19 cellular contexts compared by ENCODE assay signal in the genomic region with DNA sequence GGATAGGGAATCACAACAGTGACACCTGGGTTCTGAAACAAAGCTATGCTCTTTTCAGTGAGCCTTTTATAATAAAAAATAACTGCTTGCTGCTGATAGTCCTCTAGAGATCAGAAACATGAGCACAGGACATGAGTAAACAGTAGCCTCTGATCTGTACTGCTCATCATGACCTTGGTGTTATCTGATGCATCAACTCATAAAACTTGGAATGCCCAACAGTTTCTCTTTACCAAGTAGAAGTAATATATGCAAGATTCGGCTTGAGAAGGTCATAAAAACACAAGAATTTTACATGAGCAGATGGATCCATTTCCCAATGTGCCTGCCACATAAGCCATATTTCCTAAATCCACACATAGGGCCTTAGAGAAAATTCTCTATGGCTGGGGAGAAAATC.
"Had no signal": no experiment of that assay in that cellular context is flagged by ENCODE, and none has a peak within 500 bp of the region (broad histone marks: within the 10 kb centered on the region; RNA-seq: fewer than 3 reads in every experiment).

No MANE protein-coding gene starts in this region.

- H3K27ac Mint-ChIP-seq: activated T-helper 17 cell treated with anti-CD3 and anti-CD28 coated beads, Interleukin-2, amount 50 U/mL, for 72 hours; naive thymus-derived CD8-positive, alpha-beta T cell; stimulated activated naive B cell treated with anti-CD40 and anti-IgM and Interleukin-4, amounts not matched to agents 10 μg/mL and 1 μg/mL and 100 μg/mL, for 72 hours had no signal

- H3K4me3 Mint-ChIP-seq: activated T-helper 17 cell treated with anti-CD3 and anti-CD28 coated beads, Interleukin-2, amount 50 U/mL, for 72 hours; naive thymus-derived CD8-positive, alpha-beta T cell; stimulated activated naive B cell treated with anti-CD40 and anti-IgM and Interleukin-4, amounts not matched to agents 10 μg/mL and 1 μg/mL and 100 μg/mL, for 72 hours had no signal

- H3K4me1 ChIP-seq: left lung, thyroid gland, uterus had no signal

- H3K9me3 ChIP-seq: esophagus squamous epithelium, thyroid gland, uterus had no signal

- DNase-seq: activated CD4-positive, alpha-beta T cell treated with anti-CD3 and anti-CD28 coated beads, Interleukin-2, amount 50 U/mL, for 4 hours; activated CD4-positive, CD25-positive, alpha-beta regulatory T cell treated with anti-CD3 and anti-CD28 coated beads, Interleukin-2, amount 50 U/mL, for 72 hours; activated naive CD4-positive, alpha-beta T cell treated with Interleukin-2 at 50 U/mL for 16 hours; activated T-cell treated with anti-CD3 and anti-CD28 coated beads for 4 hours; aorta; cortex of kidney; effector CD8-positive, alpha-beta T cell; esophagus squamous epithelium; left lung; naive thymus-derived CD8-positive, alpha-beta T cell; stimulated activated CD4-positive, alpha-beta T cell treated with anti-CD3 and anti-CD28 coated beads, Interleukin-15, amount 100 ng/mL, for 24 hours; stimulated activated CD4-positive, alpha-beta T cell treated with anti-CD3 and anti-CD28 coated beads, Interleukin-4, amount 100 ng/mL, for 1 hour; stimulated activated naive B cell treated with anti-CD40 and anti-IgM and Interleukin-4, amounts not matched to agents 10 μg/mL and 1 μg/mL and 100 μg/mL, for 72 hours; T-helper 9 cell; thyroid gland; uterus had no signal

- ATAC-seq: activated T-helper 17 cell treated with anti-CD3 and anti-CD28 coated beads, Interleukin-2, amount 50 U/mL, for 72 hours; left lung; naive thymus-derived CD8-positive, alpha-beta T cell; stimulated activated naive B cell treated with anti-CD40 and anti-IgM and Interleukin-4, amounts not matched to agents 10 μg/mL and 1 μg/mL and 100 μg/mL, for 72 hours had no signal

- H3K9me3 Mint-ChIP-seq: activated T-helper 17 cell treated with anti-CD3 and anti-CD28 coated beads, Interleukin-2, amount 50 U/mL, for 72 hours; stimulated activated naive B cell treated with anti-CD40 and anti-IgM and Interleukin-4, amounts not matched to agents 10 μg/mL and 1 μg/mL and 100 μg/mL, for 72 hours had no signal

- H3K36me3 Mint-ChIP-seq: stimulated activated naive B cell treated with anti-CD40 and anti-IgM and Interleukin-4, amounts not matched to agents 10 μg/mL and 1 μg/mL and 100 μg/mL, for 72 hours had no signal

- H3K27ac ChIP-seq: esophagus squamous epithelium, left lung, thyroid gland, uterus had no signal

- H3K36me3 ChIP-seq: esophagus squamous epithelium, left lung, thyroid gland, uterus had no signal

- H3K4me1 Mint-ChIP-seq: activated T-helper 17 cell treated with anti-CD3 and anti-CD28 coated beads, Interleukin-2, amount 50 U/mL, for 72 hours; naive thymus-derived CD8-positive, alpha-beta T cell; stimulated activated naive B cell treated with anti-CD40 and anti-IgM and Interleukin-4, amounts not matched to agents 10 μg/mL and 1 μg/mL and 100 μg/mL, for 72 hours had no signal

- H3K27me3 ChIP-seq: esophagus squamous epithelium, left lung, thyroid gland, uterus had no signal

- H3K4me3 ChIP-seq: esophagus squamous epithelium, left lung, thyroid gland, uterus had no signal

- H3K27me3 Mint-ChIP-seq: activated T-helper 17 cell treated with anti-CD3 and anti-CD28 coated beads, Interleukin-2, amount 50 U/mL, for 72 hours; naive thymus-derived CD8-positive, alpha-beta T cell had no signal

- FAIRE-seq: endothelial cell of umbilical vein, islet of Langerhans had no signal
